ENCODE assay signal across 1 cellular context in genomic region chr1:8381618-8382017, GRCh38.
TF ChIP-seq lines count a peak whose summit lies in the region.

No MANE protein-coding gene starts in this region.

TF ChIP-seq in GM23338, 12 proteins besides CTCF, POLR2A, EP300 and RAD21 (continued from another document):
- TF ChIP-seq ZNF462 (CRISPR knock-in tag; IDR thresholded peaks at IDR 0.05) (no peak), ZNF331 (CRISPR knock-in tag; IDR thresholded peaks at IDR 0.05; ENCODE audit: low read depth) (no peak), CREB1 (CRISPR knock-in tag; IDR thresholded peaks at IDR 0.05; ENCODE audit: low read depth) (no peak), ZNF114 (CRISPR knock-in tag; IDR thresholded peaks at IDR 0.05) (no peak), NANOG (IDR thresholded peaks at IDR 0.05; ENCODE audit: borderline replicate concordance) (no peak), EZH2 (IDR thresholded peaks at IDR 0.05; ENCODE audit: low read depth, unreplicated experiment) (no peak)
- TF ChIP-seq, protein P1, sequence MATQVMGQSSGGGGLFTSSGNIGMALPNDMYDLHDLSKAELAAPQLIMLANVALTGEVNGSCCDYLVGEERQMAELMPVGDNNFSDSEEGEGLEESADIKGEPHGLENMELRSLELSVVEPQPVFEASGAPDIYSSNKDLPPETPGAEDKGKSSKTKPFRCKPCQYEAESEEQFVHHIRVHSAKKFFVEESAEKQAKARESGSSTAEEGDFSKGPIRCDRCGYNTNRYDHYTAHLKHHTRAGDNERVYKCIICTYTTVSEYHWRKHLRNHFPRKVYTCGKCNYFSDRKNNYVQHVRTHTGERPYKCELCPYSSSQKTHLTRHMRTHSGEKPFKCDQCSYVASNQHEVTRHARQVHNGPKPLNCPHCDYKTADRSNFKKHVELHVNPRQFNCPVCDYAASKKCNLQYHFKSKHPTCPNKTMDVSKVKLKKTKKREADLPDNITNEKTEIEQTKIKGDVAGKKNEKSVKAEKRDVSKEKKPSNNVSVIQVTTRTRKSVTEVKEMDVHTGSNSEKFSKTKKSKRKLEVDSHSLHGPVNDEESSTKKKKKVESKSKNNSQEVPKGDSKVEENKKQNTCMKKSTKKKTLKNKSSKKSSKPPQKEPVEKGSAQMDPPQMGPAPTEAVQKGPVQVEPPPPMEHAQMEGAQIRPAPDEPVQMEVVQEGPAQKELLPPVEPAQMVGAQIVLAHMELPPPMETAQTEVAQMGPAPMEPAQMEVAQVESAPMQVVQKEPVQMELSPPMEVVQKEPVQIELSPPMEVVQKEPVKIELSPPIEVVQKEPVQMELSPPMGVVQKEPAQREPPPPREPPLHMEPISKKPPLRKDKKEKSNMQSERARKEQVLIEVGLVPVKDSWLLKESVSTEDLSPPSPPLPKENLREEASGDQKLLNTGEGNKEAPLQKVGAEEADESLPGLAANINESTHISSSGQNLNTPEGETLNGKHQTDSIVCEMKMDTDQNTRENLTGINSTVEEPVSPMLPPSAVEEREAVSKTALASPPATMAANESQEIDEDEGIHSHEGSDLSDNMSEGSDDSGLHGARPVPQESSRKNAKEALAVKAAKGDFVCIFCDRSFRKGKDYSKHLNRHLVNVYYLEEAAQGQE (IDR thresholded peaks at IDR 0.05; ENCODE audit: unreplicated experiment) = no peak
